ENCODE assay signal across 12 cellular contexts in genomic region chr2:107932986-107933385, GRCh38. TPM values are rescaled to one million over a fixed set of nuclear protein-coding genes. Genes with fewer than 3 reads are reported as not detected.
DNase-seq lines count a peak whose midpoint lies in the region; ATAC-seq, FAIRE-seq and TF ChIP-seq lines count a peak whose summit lies in the region.
"Had no signal": no experiment of that assay in that cellular context is flagged by ENCODE, and none has a peak within 500 bp of the region (broad histone marks: within the 10 kb centered on the region; RNA-seq: fewer than 3 reads in every experiment).

No MANE protein-coding gene starts in this region.

- TF ChIP-seq RAD21 in A549 (conservative IDR thresholded peaks at IDR 0.05 in 1 of 2, IDR thresholded peaks at IDR 0.05 in 1 of 2) = peak; percentile 70 to 75; a peak in 4 of 5 replicates

- in situ Hi-C loops in SK-MEL-5 (cut with HindIII; ENCODE audit: low pct_unique_long_range_greater_than_20kb, low sequenced_read_pairs) = no loop called here

- no peak for TF ChIP-seq EP300 in A549 (IDR thresholded peaks at IDR 0.05)

- TF ChIP-seq CTCF in A549 (IDR thresholded peaks at IDR 0.05) (peak; percentile 59), GM12872 (IDR thresholded peaks at IDR 0.05; ENCODE audit: insufficient read depth, low read depth, low read length) (peak; percentile 19; the same call in 1 of the 3 replicates)

- H3K4me3 ChIP-seq in A549 = no peak overlapping the region

- POLR2A ChIA-PET in A549 (lab: Yijun Ruan, JAX) = no interaction called here

- DNase-seq in A549 (ENCODE audit: low read depth in 1 of 2, low spot score in 1 of 2) (peak in 1 of 2 experiments; percentile 23), SK-MEL-5 (ENCODE audit: low read depth, low spot score) (peak; percentile 30), iPS-NIHi7 (ENCODE audit: extremely low spot score) (peak; percentile 15), HT-29 (ENCODE audit: low spot score) (no peak), NCI-H1930 (lab: John Stamatoyannopoulos, UW) (no peak)
- DNase-seq in stimulated activated CD4-positive, alpha-beta T cell treated with anti-CD3 and anti-CD28 coated beads, Interleukin-4, amount 100 ng/mL, for 24 hours = no peak
- DNase-seq in stimulated activated CD4-positive, alpha-beta T cell treated with anti-CD3 and anti-CD28 coated beads, Interleukin-1b, Interleukin-23, amount 100 ng/mL, for 48 hours = no peak
- DNase-seq: activated naive CD4-positive, alpha-beta T cell treated with anti-CD3 and anti-CD28 coated beads, Interleukin-2, amount 50 U/mL, for 16 hours; right cardiac atrium; substantia nigra had no signal

- peak; percentile 36 to 59; a peak in 2 of 6 replicates for ATAC-seq in A549
- ATAC-seq: right cardiac atrium had no signal

- WGBS in A549 (ENCODE audit: missing lambda C conversion rate) = 44% methylated on average over 3 of the region's 3 CpGs

- CTCF ChIA-PET in A549 (lab: Yijun Ruan, JAX) = interaction anchor here (1.1 kb wide), 1 partner anchor 1027 kb away, joined by 3 read pairs; no protein-coding TSS in a partner anchor

- no peaks in the 10 kb centered on the region for H3K9me3 ChIP-seq in A549

- H3K4me2 ChIP-seq in A549 = no peak overlapping the region

- TF ChIP-seq POLR2A in A549 (IDR thresholded peaks at IDR 0.05; ENCODE audit: low read length) = no peak

- peak; percentile 36 for FAIRE-seq in A549 (lab: Jason Lieb, UNC)

- H3K27ac ChIP-seq in A549 = no peak overlapping the region

- H3K4me1 ChIP-seq in A549 = no peaks in the 10 kb centered on the region

TF ChIP-seq in A549, 52 proteins besides CTCF, POLR2A, EP300 and RAD21:
- TF ChIP-seq HEYL (CRISPR knock-in tag; IDR thresholded peaks at IDR 0.05) (no peak), HES2 (IDR thresholded peaks at IDR 0.05) (no peak), NFE2L2 (conservative IDR thresholded peaks at IDR 0.05; ENCODE audit: low read length) (no peak), ZC3H11A (IDR thresholded peaks at IDR 0.05) (no peak), SMC3 (IDR thresholded peaks at IDR 0.05) (peak; percentile 52)
TF ChIP-seq in A549: peak in this region for 1.

RNA-seq across cellular contexts. Expression of gene SLC5A7, which starts 53.3 kb away (rescaled TPM):
- polyA plus RNA-seq in A549 (2011; rRNA removed) (not detected in 2 replicates), A549 (2017; fragmentation: RNase III; extraction: RNeasy Plus Mini Kit Qiagen cat#74134 plus additional on column Dnase treatment) (not detected in 3 replicates)
- polyA plus RNA-seq in A549 (2012; cell fraction: cytosol; rRNA removed) = not detected in 2 replicates
- not detected in 2 replicates for polyA plus RNA-seq in A549 (2012; cell fraction: nucleus; rRNA removed)
- not detected in 2 replicates for polyA minus RNA-seq in A549 (2011; rRNA and poly(A)+ RNA removed)
- total RNA-seq in SK-MEL-5 (2014; rRNA removed; shearing (Covaris generic)) = not detected in 2 replicates
- polyA plus RNA-seq in SK-MEL-5 (2015; cell fraction: cytosol; rRNA removed) = not detected in 2 replicates
- not detected in 2 replicates for polyA plus RNA-seq in SK-MEL-5 (2015; cell fraction: nucleus; rRNA removed)
- total RNA-seq in HT-29 (2014; rRNA removed; shearing (Covaris generic)) = not detected in 2 replicates
- total RNA-seq: T-helper 2 cell treated with Interferon-gamma antibody and Interleukin-4, amounts not matched to agents 100 ng/mL and 5 ng/mL, for 36 hours had no signal

Comparison
In these comparisons a context has a peak if more than half of its experiments do, and no peak if none do; other contexts are left out.
1. DNase-seq: peak in SK-MEL-5 (single experiment) and iPS-NIHi7 (single experiment); none in stimulated activated CD4-positive, alpha-beta T cell treated with anti-CD3 and anti-CD28 coated beads, Interleukin-4, amount 100 ng/mL, for 24 hours (single experiment), stimulated activated CD4-positive, alpha-beta T cell treated with anti-CD3 and anti-CD28 coated beads, Interleukin-1b, Interleukin-23, amount 100 ng/mL, for 48 hours (single experiment), HT-29 (single experiment) and NCI-H1930 (0 of 2).